Comparison of ENCODE assay signal across 8 cellular contexts in genomic region chr22:43109921-43110443, GRCh38. TPM values are rescaled to one million over a fixed set of nuclear protein-coding genes. Genes with fewer than 3 reads are reported as not detected.
DNase-seq lines count a peak whose midpoint lies in the region; ATAC-seq, FAIRE-seq and TF ChIP-seq lines count a peak whose summit lies in the region.

No MANE protein-coding gene starts in this region.

- FAIRE-seq in H1 (lab: Jason Lieb, UNC) (no peak), pancreas (lab: Jason Lieb, UNC) (no peak)

- no peak overlapping the region for H2AK5ac ChIP-seq in H1 (ENCODE audit: low read depth, low read length)

- H2BK5ac ChIP-seq in H1 (ENCODE audit: low read depth, low read length), result no peak overlapping the region

- no peak for DNase-seq in DND-41
- peak; percentile 76 for DNase-seq in NOMO-1 treated with DMSO at 0.1 percent for 48 hours (lab: John Stamatoyannopoulos, UW; ENCODE audit: unreplicated experiment)
- DNase-seq in H1 (ENCODE audit: low read depth in 1 of 2, low spot score in 2 of 2), result peak in 1 of 2 experiments; percentile 70
- DNase-seq in pancreas, result peak in 1 of 6 donors; percentile 73
- no peak for DNase-seq in foreskin melanocyte
- no peak for DNase-seq in effector CD4-positive, alpha-beta T cell
- no peak for DNase-seq in ecto neural progenitor cell (ENCODE audit: low spot score)

- H2BK15ac ChIP-seq in H1 (ENCODE audit: low read length), result no peak overlapping the region

- peaks cover 13% of the 10 kb centered on the region; the same call in 1 of the 2 replicates for H3K23me2 ChIP-seq in H1 (ENCODE audit: low read depth, low read length)

- TF ChIP-seq RAD21 in H1 (IDR thresholded peaks at IDR 0.05 in 1 of 2, conservative IDR thresholded peaks at IDR 0.05 in 1 of 2; ENCODE audit: low read depth in 2 of 2, low read length in 2 of 2), result no peak

- H3K56ac ChIP-seq in H1 (replicated peaks; ENCODE audit: insufficient read length, low read depth, low read length), result no peak overlapping the region

- no peak overlapping the region for H3K4ac ChIP-seq in H1 (replicated peaks; ENCODE audit: insufficient read length, low read depth, low read length)

- no peak overlapping the region for H2BK120ac ChIP-seq in H1 (replicated peaks; ENCODE audit: low read depth, low read length)

- H3K27me3 ChIP-seq in DND-41 (ENCODE audit: insufficient read depth, low read length, poor library complexity) (peaks cover 40% of the 10 kb centered on the region), H1 (replicated peaks in 1 of 4; ENCODE audit: control insufficient read depth in 3 of 4, extremely low read depth in 1 of 4, insufficient read depth in 3 of 4, low read length in 3 of 4) (peaks cover 10 to 46% (median 40%) of the 10 kb centered on the region in 4 experiments), pancreas (no peaks in the 10 kb centered on the region)

- peaks cover 10% of the 10 kb centered on the region for H3K4me1 ChIP-seq in DND-41 (ENCODE audit: insufficient read depth, low read length)
- H3K4me1 ChIP-seq in H1 (replicated peaks in 1 of 4; ENCODE audit: control insufficient read depth in 3 of 4, insufficient read depth in 4 of 4, low read length in 3 of 4), result peaks cover 0 to 3% (median 1%) of the 10 kb centered on the region in 4 experiments; a peak in 4 of 7 replicates
- H3K4me1 ChIP-seq in pancreas, result peaks cover 3 to 14% (median 4%) of the 10 kb centered on the region in 3 donors

- H3K14ac ChIP-seq in H1 (ENCODE audit: insufficient read length), result no peak overlapping the region

- H3K27ac ChIP-seq in DND-41 (ENCODE audit: low read length), result no peak overlapping the region
- no peak overlapping the region for H3K27ac ChIP-seq in H1 (ENCODE audit: low read depth, low read length)
- H3K27ac ChIP-seq in pancreas, result no peak overlapping the region

- H3K23ac ChIP-seq in H1 (ENCODE audit: insufficient read length), result no peak overlapping the region

- CTCF ChIA-PET in H1 (lab: Charles Lee; ENCODE audit: partially characterized antibody), result interaction anchor here (0.6 to 3.1 kb wide), 5 partner anchors 12 to 253 kb away, joined by 3 to 9 read pairs (median 3); partner anchors contain the start of gene ARFGAP3

- H2BK12ac ChIP-seq in H1 (ENCODE audit: low read depth, low read length), result no peak overlapping the region

- no peak for TF ChIP-seq POLR2A in H1 (IDR thresholded peaks at IDR 0.05; ENCODE audit: control extremely low read depth in 1 of 2, low read depth in 2 of 2, low read length in 2 of 2)

- H4K5ac ChIP-seq in H1 (ENCODE audit: insufficient read length, low read depth, low read length), result peak overlapping the region; percentile 4

- H3K79me2 ChIP-seq in DND-41 (ENCODE audit: insufficient read depth, low read length) (no peaks in the 10 kb centered on the region), H1 (ENCODE audit: control insufficient read depth in 1 of 2, insufficient read depth in 2 of 2, low read length in 2 of 2) (no peaks in the 10 kb centered on the region)

- H3K18ac ChIP-seq in H1 (ENCODE audit: extremely low read depth, low read length), result no peak overlapping the region; the same call in 1 of the 2 replicates

- peaks cover 10% of the 10 kb centered on the region; the same call in 1 of the 2 replicates for H4K20me1 ChIP-seq in DND-41 (ENCODE audit: insufficient read depth, low read length)
- peaks cover 3 to 4% of the 10 kb centered on the region in 2 experiments for H4K20me1 ChIP-seq in H1 (replicated peaks in 1 of 2; ENCODE audit: control insufficient read depth in 1 of 2, insufficient read depth in 2 of 2, low read length in 2 of 2)

- no peak overlapping the region for H4K91ac ChIP-seq in H1 (replicated peaks; ENCODE audit: insufficient read length, low read length)

- intact Hi-C loops in pancreas (cut with DNase I), result no loop called here

- H2AFZ ChIP-seq in DND-41 (ENCODE audit: low read depth, low read length), result no peak overlapping the region
- H2AFZ ChIP-seq in H1 (ENCODE audit: low read length), result no peak overlapping the region

- H3K79me1 ChIP-seq in H1 (ENCODE audit: low read depth, low read length), result no peaks in the 10 kb centered on the region; the same call in 1 of the 2 replicates

- no peak overlapping the region for H3K4me3 ChIP-seq in DND-41 (ENCODE audit: low read depth in 1 of 2, low read length in 2 of 2)
- H3K4me3 ChIP-seq in H1 (ENCODE audit: extremely low read depth in 1 of 4, insufficient read depth in 2 of 4, low read depth in 3 of 4, low read length in 4 of 4), result peak overlapping the region; percentile 56 to 66 (median 60)
- peak overlapping the region; percentile 33 to 94 (median 68) for H3K4me3 ChIP-seq in pancreas

- 4% methylated on average over 16 of the region's 32 CpGs; no CpG with 5 or more reads in 1 of the 2 experiments for WGBS in H1 (ENCODE audit: extremely low coverage in 1 of 2, insufficient coverage in 1 of 2, insufficient read length in 1 of 2, insufficient replicate concordance in 2 of 2, low coverage in 1 of 2, low lambda C conversion rate in 2 of 2, missing lambda C conversion rate in 1 of 2), 2 experiments
- 24 to 25% methylated on average over 32 of the region's 32 CpGs for WGBS in pancreas, 2 donors

- no peak overlapping the region for H4K8ac ChIP-seq in H1 (ENCODE audit: extremely low read depth, insufficient read depth, low read length)

- no peak for ATAC-seq in DND-41 (ENCODE audit: insufficient read depth, low read depth)
- no peak for ATAC-seq in pancreas
- no peak for ATAC-seq in HG03457 (IDR thresholded peaks at IDR 0.05; ENCODE audit: unreplicated experiment)

- no peaks in the 10 kb centered on the region for H3K36me3 ChIP-seq in DND-41 (ENCODE audit: insufficient read depth, low read length)
- no peaks in the 10 kb centered on the region for H3K36me3 ChIP-seq in H1 (ENCODE audit: control insufficient read depth in 2 of 4, insufficient read depth in 4 of 4, low read length in 3 of 4)
- H3K36me3 ChIP-seq in pancreas, result no peaks in the 10 kb centered on the region

- TF ChIP-seq EP300 in H1 (IDR thresholded peaks at IDR 0.05; ENCODE audit: borderline replicate concordance in 1 of 2, low read depth in 2 of 2, low read length in 2 of 2), result no peak

- H2BK20ac ChIP-seq in H1 (ENCODE audit: low read length), result no peak overlapping the region

- no peak for TF ChIP-seq CTCF in DND-41 (IDR thresholded peaks at IDR 0.05; ENCODE audit: borderline replicate concordance, extremely low read depth, low read length, poor library complexity, severe bottlenecking)
- no peak for TF ChIP-seq CTCF in H1 (IDR thresholded peaks at IDR 0.05; ENCODE audit: control extremely low read depth in 1 of 3, insufficient read depth in 1 of 3, low read depth in 1 of 3, low read length in 3 of 3)
- no peak for TF ChIP-seq CTCF in pancreas (IDR thresholded peaks at IDR 0.05)

- POLR2A ChIA-PET in H1 (lab: Charles Lee; ENCODE audit: partially characterized antibody), result interaction anchor here (0.6 to 1.4 kb wide), 7 partner anchors 8 to 495 kb away, joined by 3 to 4 read pairs (median 3); partner anchors contain the start of genes PACSIN2, POLDIP3 and TTLL12

- H3K9me3 ChIP-seq in DND-41 (ENCODE audit: insufficient read depth, low read length, severe bottlenecking) (no peaks in the 10 kb centered on the region), H1 (ENCODE audit: insufficient read depth in 2 of 2, low read depth in 1 of 2, low read length in 1 of 2) (no peaks in the 10 kb centered on the region), pancreas (no peaks in the 10 kb centered on the region)

- H3K4me2 ChIP-seq in DND-41 (ENCODE audit: insufficient read depth, low read length), result peak overlapping the region; percentile 56; the same call in 1 of the 2 replicates
- peak overlapping the region; percentile 91 to 97 for H3K4me2 ChIP-seq in H1 (ENCODE audit: insufficient read depth in 1 of 2, low read depth in 2 of 2, low read length in 2 of 2)

- H3K9ac ChIP-seq in DND-41 (ENCODE audit: low read depth, low read length) (no peak overlapping the region), H1 (replicated peaks in 1 of 4; ENCODE audit: extremely low read depth in 1 of 4, low read depth in 3 of 4, low read length in 3 of 4) (no peak overlapping the region; a peak in 3 of 7 replicates)

RNA-seq across cellular contexts. Expression of gene BIK, which starts 0.6 kb away (rescaled TPM):
- total RNA-seq in H1 (2021; fragmentation: NEBNext Ultra II Directional; extraction: Animal tissue kit (Norgen Biotek cat#: 25700)), result 2.1 and 3.3 TPM in 2 replicates
- polyA plus RNA-seq in H1 (2011; rRNA removed), result 5.5 and 9.1 TPM in 2 replicates
- 5.8 TPM for polyA plus RNA-seq in H1 (2011; cell fraction: cytosol; rRNA removed)
- polyA plus RNA-seq in H1 (2011; cell fraction: nucleus; rRNA removed), result 5.2 TPM
- 1.8 to 3.6 TPM (median 2.8 TPM) in 4 replicates for polyA plus RNA-seq in H1 (2012, experiment 1 of 2)
- polyA plus RNA-seq in H1 (2012, experiment 2 of 2), result 4.0 TPM
- polyA plus RNA-seq in H1 (2013, experiment 1 of 2), result 1.5 TPM
- polyA plus RNA-seq in H1 (2013, experiment 2 of 2), result 1.3 TPM
- 0.63 and 1.1 TPM in 2 replicates for polyA minus RNA-seq in H1 (2011; rRNA and poly(A)+ RNA removed)
- polyA minus RNA-seq in H1 (2011; cell fraction: cytosol; rRNA and poly(A)+ RNA removed), result 1.2 TPM
- polyA minus RNA-seq in H1 (2011; cell fraction: nucleus; rRNA and poly(A)+ RNA removed), result 1.2 TPM
- 1 to 10 TPM in 4 of 6 donors, under 1 TPM in 2; 0.97 to 8.4 (median 1.4) TPM for total RNA-seq in pancreas
- 1 to 10 TPM; 4.5 to 5.2 TPM for polyA plus RNA-seq in pancreas

RNA-seq across cellular contexts. Expression of gene TTLL1, which starts 20.8 kb away (rescaled TPM):
- 4.1 and 5.0 TPM in 2 replicates for total RNA-seq in H1 (2021; fragmentation: NEBNext Ultra II Directional; extraction: Animal tissue kit (Norgen Biotek cat#: 25700))
- polyA plus RNA-seq in H1 (2011; rRNA removed), result 13.8 and 17.3 TPM in 2 replicates
- 15.6 TPM for polyA plus RNA-seq in H1 (2011; cell fraction: cytosol; rRNA removed)
- 14.0 TPM for polyA plus RNA-seq in H1 (2011; cell fraction: nucleus; rRNA removed)
- polyA plus RNA-seq in H1 (2012, experiment 1 of 2), result 6.2 to 9.6 TPM (median 8.4 TPM) in 4 replicates
- polyA plus RNA-seq in H1 (2012, experiment 2 of 2), result 3.5 TPM
- polyA plus RNA-seq in H1 (2013, experiment 1 of 2), result 5.0 TPM
- 5.5 TPM for polyA plus RNA-seq in H1 (2013, experiment 2 of 2)
- polyA minus RNA-seq in H1 (2011; rRNA and poly(A)+ RNA removed), result 11.3 and 11.7 TPM in 2 replicates
- 3.4 TPM for polyA minus RNA-seq in H1 (2011; cell fraction: cytosol; rRNA and poly(A)+ RNA removed)
- 5.2 TPM for polyA minus RNA-seq in H1 (2011; cell fraction: nucleus; rRNA and poly(A)+ RNA removed)
- 1 to 10 TPM; 1.5 to 4.5 (median 2.0) TPM for total RNA-seq in pancreas
- polyA plus RNA-seq in pancreas, result 1 to 10 TPM; 2.6 to 5.1 TPM

RNA-seq across cellular contexts. Expression of gene MCAT, which starts 33.2 kb away (rescaled TPM):
- total RNA-seq in H1 (2021; fragmentation: NEBNext Ultra II Directional; extraction: Animal tissue kit (Norgen Biotek cat#: 25700)), result 13.7 and 15.8 TPM in 2 replicates
- polyA plus RNA-seq in H1 (2011; rRNA removed) (17.4 and 20.8 TPM in 2 replicates), pancreas (10 to 100 TPM; 13.7 to 14.1 TPM)
- 20.9 TPM for polyA plus RNA-seq in H1 (2011; cell fraction: cytosol; rRNA removed)
- 14.6 TPM for polyA plus RNA-seq in H1 (2011; cell fraction: nucleus; rRNA removed)
- 8.8 to 14.5 TPM (median 12.6 TPM) in 4 replicates for polyA plus RNA-seq in H1 (2012, experiment 1 of 2)
- 16.4 TPM for polyA plus RNA-seq in H1 (2012, experiment 2 of 2)
- polyA plus RNA-seq in H1 (2013, experiment 1 of 2), result 10.2 TPM
- 10.4 TPM for polyA plus RNA-seq in H1 (2013, experiment 2 of 2)
- 8.0 and 9.4 TPM in 2 replicates for polyA minus RNA-seq in H1 (2011; rRNA and poly(A)+ RNA removed)
- 10.6 TPM for polyA minus RNA-seq in H1 (2011; cell fraction: cytosol; rRNA and poly(A)+ RNA removed)
- polyA minus RNA-seq in H1 (2011; cell fraction: nucleus; rRNA and poly(A)+ RNA removed), result 19.0 TPM
- total RNA-seq in pancreas, result 10 to 100 TPM in 3 of 6 donors, 1 to 10 TPM in 3; 7.0 to 12.8 (median 9.6) TPM

RNA-seq across cellular contexts. Expression of gene TSPO, which starts 41.4 kb away (rescaled TPM):
- total RNA-seq in H1 (2021; fragmentation: NEBNext Ultra II Directional; extraction: Animal tissue kit (Norgen Biotek cat#: 25700)), result 19.2 and 19.9 TPM in 2 replicates
- 51.5 and 63.4 TPM in 2 replicates for polyA plus RNA-seq in H1 (2011; rRNA removed)
- polyA plus RNA-seq in H1 (2011; cell fraction: cytosol; rRNA removed), result 31.2 TPM
- polyA plus RNA-seq in H1 (2011; cell fraction: nucleus; rRNA removed), result 31.8 TPM
- polyA plus RNA-seq in H1 (2012, experiment 1 of 2), result 9.5 to 28.2 TPM (median 19.1 TPM) in 4 replicates
- 21.4 TPM for polyA plus RNA-seq in H1 (2012, experiment 2 of 2)
- 37.2 TPM for polyA plus RNA-seq in H1 (2013, experiment 1 of 2)
- 37.9 TPM for polyA plus RNA-seq in H1 (2013, experiment 2 of 2)
- polyA minus RNA-seq in H1 (2011; rRNA and poly(A)+ RNA removed), result 1.3 and 4.3 TPM in 2 replicates
- polyA minus RNA-seq in H1 (2011; cell fraction: cytosol; rRNA and poly(A)+ RNA removed), result 9.0 TPM
- 7.9 TPM for polyA minus RNA-seq in H1 (2011; cell fraction: nucleus; rRNA and poly(A)+ RNA removed)
- total RNA-seq in pancreas, result 10 to 100 TPM; 24.2 to 63.2 (median 34.7) TPM
- polyA plus RNA-seq in pancreas, result 10 to 100 TPM; 62.4 to 79.6 TPM

Comparison
In these comparisons a context has a peak if more than half of its experiments do, and no peak if none do; other contexts are left out.
1. H3K4me3 ChIP-seq: peak in H1 (4 of 4) and pancreas (4 of 4); none in DND-41 (0 of 2).